ENCODE assay signal across 34 cellular contexts in the genomic region with DNA sequence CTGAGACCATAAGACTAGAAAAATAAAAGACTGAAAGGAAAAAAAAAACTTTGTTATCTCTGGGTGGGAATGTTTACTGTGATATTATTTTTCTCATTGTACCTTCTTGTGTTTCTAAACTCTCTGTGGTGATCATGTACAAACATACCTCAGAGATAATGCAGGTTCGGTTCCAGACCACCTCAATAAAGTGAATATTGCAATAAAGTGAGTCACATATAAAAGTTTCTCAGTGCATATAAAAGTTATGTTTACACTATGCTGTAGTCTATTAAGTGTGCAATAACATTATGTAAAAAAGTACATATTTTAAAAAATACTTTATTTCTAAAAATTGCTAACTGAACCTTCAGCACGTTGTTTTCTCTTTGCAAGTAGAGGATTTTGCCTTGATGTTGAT.
"Had no signal": no experiment of that assay in that cellular context is flagged by ENCODE, and none has a peak within 500 bp of the region (broad histone marks: within the 10 kb centered on the region; RNA-seq: fewer than 3 reads in every experiment).

No MANE protein-coding gene starts in this region.

- DNase-seq: Karpas-422, Kasumi-1, MG63, MM.1S, MV-4-11, NCI-H1048, NCI-H1092, NCI-H1092 treated with DMSO at 0.1 percent for 48 hours, NCI-H1105, NCI-H1105 treated with DMSO at 0.1 percent for 48 hours, NCI-H1417, NCI-H1417 treated with DMSO at 0.1 percent for 48 hours, NCI-H1436, NCI-H1436 treated with DMSO at 0.1 percent for 48 hours, NCI-H146, NCI-H1694, NCI-H1694 treated with DMSO at 0.1 percent for 48 hours, NCI-H187, NCI-H187 treated with DMSO at 0.1 percent for 48 hours, NCI-H1930, NCI-H2029, NCI-H2029 treated with DMSO at 0.1 percent for 48 hours, NCI-H2081, NCI-H2081 treated with DMSO at 0.1 percent for 48 hours, NCI-H2107, NCI-H2171, NCI-H2171 treated with DMSO at 0.1 percent for 48 hours, NCI-H2227 treated with DMSO at 0.1 percent for 48 hours, NCI-H226, NCI-H345, NCI-H446, NCI-H446 treated with DMSO at 0.1 percent for 48 hours, NCI-H510A had no signal

- H3K27ac ChIP-seq: KMS-11 had no signal

- H3K9ac ChIP-seq: KMS-11 had no signal

- H3K4me3 ChIP-seq: MG63 had no signal

- H3K36me3 ChIP-seq: MG63 had no signal

- H3K27me3 ChIP-seq: MG63 had no signal

- H3K9me3 ChIP-seq: MG63 had no signal

- H3K4me2 ChIP-seq: KMS-11 had no signal
